In genomic region chr3:61250784-61251173, GRCh38 we compare ENCODE assay signal across 8 cellular contexts. TPM values are rescaled to one million over a fixed set of nuclear protein-coding genes. Genes with fewer than 3 reads are reported as not detected.
DNase-seq lines count a peak whose midpoint lies in the region; ATAC-seq and TF ChIP-seq lines count a peak whose summit lies in the region.

No MANE protein-coding gene starts in this region.

- CTCF ChIA-PET in RWPE1 (lab: Yijun Ruan, JAX) = no interaction called here

- ATAC-seq in right lobe of liver = peak; percentile 38 to 44 (median 42)

- H3K4me3 ChIP-seq in right lobe of liver = peak overlapping the region; percentile 68 to 82 (median 80)

- intact Hi-C loops in right lobe of liver (cut with DNase I) = no loop called here

- H3K27me3 ChIP-seq in right lobe of liver = no peaks in the 10 kb centered on the region

- H3K4me1 ChIP-seq in right lobe of liver = no peaks in the 10 kb centered on the region

- H3K36me3 ChIP-seq in right lobe of liver = no peaks in the 10 kb centered on the region

- POLR2A ChIA-PET in RWPE1 (lab: Yijun Ruan, JAX; ENCODE audit: low non-redundant PET) = no interaction called here

- peak; percentile 10 to 28 for DNase-seq in NOMO-1 (lab: John Stamatoyannopoulos, UW; ENCODE audit: unreplicated experiment in 2 of 2)
- no peak for DNase-seq in NOMO-1 treated with dmso at 0.1 percent for 144 hours (lab: John Stamatoyannopoulos, UW; ENCODE audit: unreplicated experiment)
- peak; percentile 12 for DNase-seq in RWPE1 (ENCODE audit: low spot score)
- peak; percentile 45 for DNase-seq in cerebellar cortex (ENCODE audit: low spot score)
- peak; percentile 38 to 63 (median 56) for DNase-seq in right lobe of liver
- DNase-seq in stimulated activated naive CD4-positive, alpha-beta T cell treated with Interleukin-2 at 50 U/mL for 16 hours (lab: John Stamatoyannopoulos, UW) = peak; percentile 1
- no peak for DNase-seq in NCI-H446 treated with DMSO at 0.1 percent for 48 hours (lab: John Stamatoyannopoulos, UW)
- no peak for DNase-seq in NCI-H774 (lab: John Stamatoyannopoulos, UW)

- H3K27ac ChIP-seq in RWPE1 (peak overlapping the region; percentile 43), right lobe of liver (peak overlapping the region; percentile 89 to 95 (median 94))

- WGBS in right lobe of liver (ENCODE audit: insufficient coverage, low coverage, low lambda C conversion rate, missing lambda C conversion rate) = 9% methylated on average over 14 of the region's 21 CpGs

- TF ChIP-seq POLR2A in right lobe of liver (IDR thresholded peaks at IDR 0.05) = no peak

- TF ChIP-seq CTCF in RWPE1 (conservative IDR thresholded peaks at IDR 0.05; ENCODE audit: low read depth) = no peak
- TF ChIP-seq CTCF in right lobe of liver (IDR thresholded peaks at IDR 0.05) = no peak

- H3K9me3 ChIP-seq in right lobe of liver = no peaks in the 10 kb centered on the region

RNA-seq across cellular contexts. Expression of gene FHIT, which starts 0.5 kb away (rescaled TPM):
- 10 to 100 TPM in 2 of 6 experiments, 1 to 10 TPM in 4; 6.6 to 11.2 (median 8.0) TPM for total RNA-seq in right lobe of liver

Comparison
In these comparisons a context has a peak if more than half of its experiments do, and no peak if none do; other contexts are left out.
1. DNase-seq: peak in NOMO-1 (2 of 2), RWPE1 (single experiment), cerebellar cortex (single experiment), right lobe of liver (3 of 3) and stimulated activated naive CD4-positive, alpha-beta T cell treated with Interleukin-2 at 50 U/mL for 16 hours (single experiment); none in NOMO-1 treated with dmso at 0.1 percent for 144 hours (single experiment), NCI-H446 treated with DMSO at 0.1 percent for 48 hours (single experiment) and NCI-H774 (single experiment).